Comparison of ENCODE assay signal across 16 cellular contexts in genomic region chr20:38919683-38920082, GRCh38. TPM values are rescaled to one million over a fixed set of nuclear protein-coding genes. Genes with fewer than 3 reads are reported as not detected.
DNase-seq lines count a peak whose midpoint lies in the region; ATAC-seq and TF ChIP-seq lines count a peak whose summit lies in the region.
"Had no signal": no experiment of that assay in that cellular context is flagged by ENCODE, and none has a peak within 500 bp of the region (broad histone marks: within the 10 kb centered on the region; RNA-seq: fewer than 3 reads in every experiment).

No MANE protein-coding gene starts in this region.

- no peaks in the 10 kb centered on the region for H3K27me3 ChIP-seq in neural cell (ENCODE audit: insufficient read depth, low read depth, low read length)

- H3K4me2 ChIP-seq in neural cell (ENCODE audit: low read length): no peak overlapping the region

- H3F3A ChIP-seq in neural cell (ENCODE audit: insufficient read depth, low read length, poor library complexity, severe bottlenecking): no peaks in the 10 kb centered on the region

- no peaks in the 10 kb centered on the region for H3K79me2 ChIP-seq in neural cell (replicated peaks; ENCODE audit: insufficient read depth, low read length)

- H3K4me3 ChIP-seq in neural cell (ENCODE audit: low read length): peak overlapping the region; percentile 7
- H3K4me3 ChIP-seq: GM23248 had no signal

- TF ChIP-seq EP300 in neural cell (conservative IDR thresholded peaks at IDR 0.05; ENCODE audit: poor library complexity, severe bottlenecking): no peak

- H2AFZ ChIP-seq in neural cell (ENCODE audit: low read depth, low read length): no peak overlapping the region
- H2AFZ ChIP-seq: GM23248 had no signal

- no peaks in the 10 kb centered on the region for H4K20me1 ChIP-seq in neural cell (ENCODE audit: insufficient read depth)

- no peak for TF ChIP-seq RAD21 in neural cell (conservative IDR thresholded peaks at IDR 0.05)

- no peaks in the 10 kb centered on the region for H3K9me3 ChIP-seq in neural cell (ENCODE audit: low read length)
- H3K9me3 ChIP-seq: Caco-2 had no signal

- intact Hi-C loops in posterior vena cava (cut with DNase I): no loop called here

- peak overlapping the region; percentile 26 for H3K27ac ChIP-seq in caudate nucleus (ENCODE audit: low read depth, low read length)
- H3K27ac ChIP-seq in neural cell (ENCODE audit: low read length): no peak overlapping the region
- H3K27ac ChIP-seq: GM23248 had no signal

- no peak overlapping the region for H3K9ac ChIP-seq in neural cell (ENCODE audit: low read length)
- H3K9ac ChIP-seq: GM23248 had no signal

- H3K36me3 ChIP-seq in neural cell (ENCODE audit: insufficient read depth, low read length): no peaks in the 10 kb centered on the region

- no peak for TF ChIP-seq CTCF in neural cell (IDR thresholded peaks at IDR 0.05; ENCODE audit: poor library complexity, severe bottlenecking)

- DNase-seq in caudate nucleus (lab: John Stamatoyannopoulos, UW) (peak in 24 of 61 donors; percentile 7 to 66 (median 22)), posterior vena cava (ENCODE audit: low spot score) (peak; percentile 48), NCI-H187 (lab: John Stamatoyannopoulos, UW) (no peak), DMS 273 (lab: John Stamatoyannopoulos, UW; ENCODE audit: unreplicated experiment) (no peak)
- DNase-seq: C1 segment of cervical spinal cord; Caco-2; CD4-positive, CD25-positive, alpha-beta regulatory T cell; CD8-positive, alpha-beta T cell; DMS 273 treated with DMSO at 0.1 percent for 48 hours; DMS53; DND-41; GM23248; H7; HCEC 1CT had no signal

- H3K9me2 ChIP-seq in neural cell (ENCODE audit: insufficient read depth, low read length): no peaks in the 10 kb centered on the region

- no peak for ATAC-seq in HG03139 (IDR thresholded peaks at IDR 0.05; ENCODE audit: unreplicated experiment)

TF ChIP-seq in neural cell, 6 proteins besides CTCF, POLR2A, EP300 and RAD21:
- no peak for TF ChIP-seq SMC3 (conservative IDR thresholded peaks at IDR 0.05; ENCODE audit: poor library complexity)
- TF ChIP-seq REST (IDR thresholded peaks at IDR 0.05; ENCODE audit: borderline replicate concordance): no peak
- TF ChIP-seq EZH2 (IDR thresholded peaks at IDR 0.05; ENCODE audit: borderline replicate concordance, insufficient read depth, low read length, poor library complexity, severe bottlenecking): no peak
- no peak for TF ChIP-seq TAF1 (IDR thresholded peaks at IDR 0.05; ENCODE audit: low read depth)
- TF ChIP-seq MXI1 (conservative IDR thresholded peaks at IDR 0.05; ENCODE audit: poor library complexity, severe bottlenecking): no peak
- TF ChIP-seq POLR2AphosphoS5 (IDR thresholded peaks at IDR 0.05): no peak

RNA-seq across cellular contexts. Expression of gene FAM83D, which starts 6.5 kb away (rescaled TPM):
- polyA plus RNA-seq in neural cell: 0.48 and 2.4 TPM in 2 replicates
- 1.3 and 1.5 TPM in 2 replicates for polyA minus RNA-seq in neural cell
- total RNA-seq in posterior vena cava: 10 to 100 TPM; 72.1 to 94.3 TPM

RNA-seq across cellular contexts. Expression of gene DHX35, which starts 42.5 kb away (rescaled TPM):
- 21.3 and 24.9 TPM in 2 replicates for polyA plus RNA-seq in neural cell
- polyA minus RNA-seq in neural cell: 30.4 and 36.5 TPM in 2 replicates
- total RNA-seq in posterior vena cava: 10 to 100 TPM; 12.1 to 13.9 TPM
